ENCODE assay signal across 13 cellular contexts in the genomic region with DNA sequence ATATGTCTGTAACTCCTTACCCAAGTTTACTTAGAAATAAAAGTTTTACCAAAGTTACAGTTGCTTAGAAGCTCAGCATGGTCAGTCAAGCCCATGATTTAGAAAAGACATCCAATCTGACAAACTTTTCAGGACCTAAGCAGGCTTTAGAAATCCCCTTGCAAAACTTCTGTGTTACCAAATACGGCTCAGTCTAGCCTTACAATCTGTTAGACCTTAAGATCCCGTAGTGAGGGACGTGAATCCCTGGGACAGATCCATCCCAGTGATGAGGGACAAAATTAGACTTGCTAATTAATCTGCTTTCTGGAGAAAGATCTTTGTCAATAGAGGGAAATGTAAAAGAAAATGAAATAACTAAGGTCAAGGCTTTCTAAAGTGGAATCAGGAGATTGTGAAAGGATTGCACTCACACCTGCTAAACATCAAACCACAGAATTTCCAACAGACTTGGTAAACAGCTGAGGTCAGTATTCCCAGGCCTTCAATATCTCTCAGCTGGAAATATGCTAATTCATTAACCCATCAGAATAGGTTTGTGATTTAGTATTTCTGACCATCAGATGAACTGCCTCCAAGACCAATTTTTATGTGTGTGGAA.
"Had no signal": no experiment of that assay in that cellular context is flagged by ENCODE, and none has a peak within 500 bp of the region (broad histone marks: within the 10 kb centered on the region; RNA-seq: fewer than 3 reads in every experiment).

No MANE protein-coding gene starts in this region.

- H3K36me3 Mint-ChIP-seq: activated naive CD8-positive, alpha-beta T cell treated with anti-CD3 and anti-CD28 coated beads, Interleukin-2, amount 10 ng/mL, durations not matched to agents 7 days and 5 days had no signal

- H3K27ac Mint-ChIP-seq: activated CD4-positive, alpha-beta memory T cell treated with anti-CD3 and anti-CD28 coated beads, Interleukin-2, amount 10 ng/mL, durations not matched to agents 7 days and 5 days; activated naive CD8-positive, alpha-beta T cell treated with anti-CD3 and anti-CD28 coated beads, Interleukin-2, amount 10 ng/mL, durations not matched to agents 7 days and 5 days; nephron; stimulated activated naive CD8-positive, alpha-beta T cell treated with anti-CD3 and anti-CD28 coated beads, Interleukin-15, amount 100 ng/mL, for 72 hours had no signal

- H3K4me3 ChIP-seq: ascending aorta, gastrocnemius medialis, testis, upper lobe of right lung had no signal

- H3K9me3 ChIP-seq: ascending aorta, gastrocnemius medialis, testis, upper lobe of right lung had no signal

- H3K4me1 Mint-ChIP-seq: activated CD4-positive, alpha-beta memory T cell treated with anti-CD3 and anti-CD28 coated beads, Interleukin-2, amount 10 ng/mL, durations not matched to agents 7 days and 5 days; activated naive CD8-positive, alpha-beta T cell treated with anti-CD3 and anti-CD28 coated beads, Interleukin-2, amount 10 ng/mL, durations not matched to agents 7 days and 5 days; nephron; stimulated activated naive CD8-positive, alpha-beta T cell treated with anti-CD3 and anti-CD28 coated beads, Interleukin-15, amount 100 ng/mL, for 72 hours had no signal

- ATAC-seq: left cardiac atrium; stimulated activated naive CD8-positive, alpha-beta T cell treated with anti-CD3 and anti-CD28 coated beads, Interleukin-15, amount 100 ng/mL, for 72 hours; upper lobe of right lung had no signal

- H3K9me3 Mint-ChIP-seq: activated CD4-positive, alpha-beta memory T cell treated with anti-CD3 and anti-CD28 coated beads, Interleukin-2, amount 10 ng/mL, durations not matched to agents 7 days and 5 days; activated naive CD8-positive, alpha-beta T cell treated with anti-CD3 and anti-CD28 coated beads, Interleukin-2, amount 10 ng/mL, durations not matched to agents 7 days and 5 days; nephron; stimulated activated naive CD8-positive, alpha-beta T cell treated with anti-CD3 and anti-CD28 coated beads, Interleukin-15, amount 100 ng/mL, for 72 hours had no signal

- H3K4me3 Mint-ChIP-seq: activated CD4-positive, alpha-beta memory T cell treated with anti-CD3 and anti-CD28 coated beads, Interleukin-2, amount 10 ng/mL, durations not matched to agents 7 days and 5 days; activated naive CD8-positive, alpha-beta T cell treated with anti-CD3 and anti-CD28 coated beads, Interleukin-2, amount 10 ng/mL, durations not matched to agents 7 days and 5 days; nephron; stimulated activated naive CD8-positive, alpha-beta T cell treated with anti-CD3 and anti-CD28 coated beads, Interleukin-15, amount 100 ng/mL, for 72 hours had no signal

- H3K4me1 ChIP-seq: ascending aorta, gastrocnemius medialis, testis, upper lobe of right lung had no signal

- H3K27me3 ChIP-seq: ascending aorta, gastrocnemius medialis, testis, upper lobe of right lung had no signal

- DNase-seq: activated CD4-positive, alpha-beta memory T cell treated with anti-CD3 and anti-CD28 coated beads, Interleukin-2, amount 10 ng/mL, durations not matched to agents 7 days and 5 days; activated gamma-delta T cell treated with Interleukin-2 at 50 U/mL for 16 hours; activated naive CD8-positive, alpha-beta T cell treated with anti-CD3 and anti-CD28 coated beads, Interleukin-2, amount 10 ng/mL, durations not matched to agents 7 days and 5 days; activated T-cell treated with anti-CD3 and anti-CD28 coated beads, Interleukin-2, amount 50 U/mL, for 48 hours; gastrocnemius medialis; left cardiac atrium; stimulated activated CD4-positive, alpha-beta T cell treated with anti-CD3 and anti-CD28 coated beads, Interleukin-4, amount 100 ng/mL, for 4 hours; stimulated activated naive CD8-positive, alpha-beta T cell treated with anti-CD3 and anti-CD28 coated beads, Interleukin-15, amount 100 ng/mL, for 72 hours; T-helper 9 cell; testis; upper lobe of right lung had no signal

- H3K36me3 ChIP-seq: ascending aorta, gastrocnemius medialis, upper lobe of right lung had no signal

- H3K27ac ChIP-seq: ascending aorta, testis, upper lobe of right lung had no signal
